13 cellular contexts compared by ENCODE assay signal in the genomic region with DNA sequence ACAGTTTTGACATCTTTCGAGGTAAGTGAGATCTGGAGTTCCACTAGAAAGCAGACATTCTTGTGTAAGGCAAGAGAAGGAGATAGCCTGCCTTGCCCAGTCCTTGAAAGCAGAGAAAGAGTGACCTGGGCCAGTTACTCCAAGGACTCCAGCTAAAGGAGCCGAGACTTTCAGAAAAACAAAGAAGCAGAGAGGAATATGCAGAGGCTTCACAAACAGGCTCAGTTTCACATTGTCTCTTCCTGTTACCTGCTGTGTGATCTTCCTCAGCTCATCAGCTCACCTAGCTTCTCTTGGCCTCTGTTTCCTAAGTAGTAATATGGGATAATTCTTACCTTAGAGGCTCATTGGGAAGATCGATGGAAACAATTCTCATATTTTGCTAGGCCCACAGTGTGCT.
DNase-seq lines count a peak whose midpoint lies in the region; ATAC-seq and TF ChIP-seq lines count a peak whose summit lies in the region.
"Had no signal": no experiment of that assay in that cellular context is flagged by ENCODE, and none has a peak within 500 bp of the region (broad histone marks: within the 10 kb centered on the region; RNA-seq: fewer than 3 reads in every experiment).

No MANE protein-coding gene starts in this region.

- DNase-seq in endodermal cell (peak; percentile 63), sigmoid colon (no peak), T-helper 17 cell (no peak), retina (no peak)
- DNase-seq: C1 segment of cervical spinal cord; Calu3; CD4-positive, alpha-beta T cell; DMS 273 treated with DMSO at 0.1 percent for 48 hours had no signal

- H3K27ac Mint-ChIP-seq in endodermal cell (peak overlapping the region; percentile 10), T-helper 17 cell (no peak overlapping the region)
- H3K27ac Mint-ChIP-seq: B cell; CD4-positive, alpha-beta T cell had no signal

- H3K4me3 ChIP-seq in HUES6 (ENCODE audit: low read depth, low read length) (no peak overlapping the region), endodermal cell (ENCODE audit: low read length) (no peak overlapping the region), iPS-20b (ENCODE audit: low read length) (no peak overlapping the region; the same call in 1 of the 2 replicates), sigmoid colon (no peak overlapping the region)

- H3K9me3 ChIP-seq in HUES6 (ENCODE audit: control insufficient read depth, insufficient read depth, low read depth, low read length), result peaks cover 3% of the 10 kb centered on the region; the same call in 1 of the 2 replicates
- H3K9me3 ChIP-seq in endodermal cell (ENCODE audit: control insufficient read depth, low read length), result peaks cover 17% of the 10 kb centered on the region
- peaks cover 5% of the 10 kb centered on the region for H3K9me3 ChIP-seq in iPS-20b (ENCODE audit: insufficient read depth, low read depth, low read length)
- H3K9me3 ChIP-seq in sigmoid colon, result no peaks in the 10 kb centered on the region
- H3K9me3 ChIP-seq in T-helper 17 cell (ENCODE audit: control insufficient read depth, low read length, poor library complexity, severe bottlenecking), result no peaks in the 10 kb centered on the region

- H3K27me3 Mint-ChIP-seq in endodermal cell (ENCODE audit: insufficient read depth), result no peaks in the 10 kb centered on the region
- peaks cover 7% of the 10 kb centered on the region for H3K27me3 Mint-ChIP-seq in T-helper 17 cell
- H3K27me3 Mint-ChIP-seq: B cell; CD4-positive, alpha-beta T cell had no signal

- H3K36me3 ChIP-seq in HUES6 (ENCODE audit: control insufficient read depth, insufficient read depth, low read length) (no peaks in the 10 kb centered on the region), endodermal cell (ENCODE audit: control insufficient read depth, insufficient read depth, low read length) (no peaks in the 10 kb centered on the region), iPS-20b (ENCODE audit: insufficient read depth, low read depth, low read length) (no peaks in the 10 kb centered on the region), sigmoid colon (no peaks in the 10 kb centered on the region)

- TF ChIP-seq EP300 in sigmoid colon (IDR thresholded peaks at IDR 0.05), result no peak

- H3K27ac ChIP-seq in HUES6 (ENCODE audit: low read depth, low read length), result 0 out of 2 replicates have a peak overlapping the region, but pooled peaks have one; percentile 5
- no peak overlapping the region for H3K27ac ChIP-seq in endodermal cell (ENCODE audit: low read depth, low read length)
- H3K27ac ChIP-seq in iPS-20b (ENCODE audit: low read length), result peak overlapping the region; percentile 53
- H3K27ac ChIP-seq in sigmoid colon, result no peak overlapping the region

- no peak overlapping the region for H3K4me3 Mint-ChIP-seq in endodermal cell
- H3K4me3 Mint-ChIP-seq in T-helper 17 cell, result no peak overlapping the region
- H3K4me3 Mint-ChIP-seq: B cell; CD4-positive, alpha-beta T cell had no signal

- TF ChIP-seq POLR2A in sigmoid colon (IDR thresholded peaks at IDR 0.05), result no peak

- intact Hi-C loops in sigmoid colon (cut with DNase I), result no loop called here

- H3K27me3 ChIP-seq in HUES6 (ENCODE audit: control insufficient read depth, insufficient read depth, low read length) (no peaks in the 10 kb centered on the region), endodermal cell (ENCODE audit: control insufficient read depth, insufficient read depth, low read length, poor library complexity, severe bottlenecking) (no peaks in the 10 kb centered on the region), iPS-20b (ENCODE audit: insufficient read depth, low read length) (no peaks in the 10 kb centered on the region), sigmoid colon (no peaks in the 10 kb centered on the region)

- peaks cover 10% of the 10 kb centered on the region for H3K4me1 ChIP-seq in HUES6 (ENCODE audit: control insufficient read depth, insufficient read depth, low read length)
- no peaks in the 10 kb centered on the region for H3K4me1 ChIP-seq in endodermal cell (ENCODE audit: control insufficient read depth, insufficient read depth, low read length)
- peaks cover 9% of the 10 kb centered on the region; the same call in 1 of the 2 replicates for H3K4me1 ChIP-seq in iPS-20b (ENCODE audit: insufficient read depth, low read length)
- no peaks in the 10 kb centered on the region for H3K4me1 ChIP-seq in sigmoid colon

- ATAC-seq in HG02870 (IDR thresholded peaks at IDR 0.05; ENCODE audit: unreplicated experiment) (no peak), T-helper 17 cell (no peak)
- ATAC-seq: HCT116 had no signal

- peak overlapping the region; percentile 7 for H3K9ac ChIP-seq in HUES6 (ENCODE audit: low read length)
- no peak overlapping the region for H3K9ac ChIP-seq in endodermal cell (ENCODE audit: extremely low read depth, low read length, poor library complexity, severe bottlenecking)
- peak overlapping the region; percentile 14; the same call in 1 of the 2 replicates for H3K9ac ChIP-seq in iPS-20b (ENCODE audit: low read depth, low read length)

- H3K4me1 Mint-ChIP-seq in endodermal cell (peaks cover 5% of the 10 kb centered on the region), T-helper 17 cell (peaks cover 4% of the 10 kb centered on the region)
- H3K4me1 Mint-ChIP-seq: B cell had no signal

- TF ChIP-seq CTCF in endodermal cell (conservative IDR thresholded peaks at IDR 0.05) (no peak), sigmoid colon (IDR thresholded peaks at IDR 0.05) (no peak)

- peaks cover 8% of the 10 kb centered on the region for H3K9me3 Mint-ChIP-seq in endodermal cell
- H3K9me3 Mint-ChIP-seq: CD4-positive, alpha-beta T cell had no signal

- no peaks in the 10 kb centered on the region for H3K36me3 Mint-ChIP-seq in endodermal cell (ENCODE audit: low read depth)
- H3K36me3 Mint-ChIP-seq in T-helper 17 cell (ENCODE audit: low read depth), result peaks cover 2% of the 10 kb centered on the region

- 68 to 74% methylated on average over 2 to 3 of the region's 3 CpGs for WGBS in endodermal cell (ENCODE audit: insufficient coverage in 1 of 2, insufficient read length in 1 of 2), 2 experiments
- WGBS in sigmoid colon, 2 donors, result 91 to 95% methylated on average over 3 of the region's 3 CpGs

Comparison
In these comparisons a context has a peak if more than half of its experiments do, and no peak if none do; other contexts are left out.
1. H3K27ac ChIP-seq: peak in HUES6 (single experiment) and iPS-20b (single experiment); none in endodermal cell (single experiment) and sigmoid colon (0 of 4).